ENCODE assay signal across 8 cellular contexts in the genomic region with DNA sequence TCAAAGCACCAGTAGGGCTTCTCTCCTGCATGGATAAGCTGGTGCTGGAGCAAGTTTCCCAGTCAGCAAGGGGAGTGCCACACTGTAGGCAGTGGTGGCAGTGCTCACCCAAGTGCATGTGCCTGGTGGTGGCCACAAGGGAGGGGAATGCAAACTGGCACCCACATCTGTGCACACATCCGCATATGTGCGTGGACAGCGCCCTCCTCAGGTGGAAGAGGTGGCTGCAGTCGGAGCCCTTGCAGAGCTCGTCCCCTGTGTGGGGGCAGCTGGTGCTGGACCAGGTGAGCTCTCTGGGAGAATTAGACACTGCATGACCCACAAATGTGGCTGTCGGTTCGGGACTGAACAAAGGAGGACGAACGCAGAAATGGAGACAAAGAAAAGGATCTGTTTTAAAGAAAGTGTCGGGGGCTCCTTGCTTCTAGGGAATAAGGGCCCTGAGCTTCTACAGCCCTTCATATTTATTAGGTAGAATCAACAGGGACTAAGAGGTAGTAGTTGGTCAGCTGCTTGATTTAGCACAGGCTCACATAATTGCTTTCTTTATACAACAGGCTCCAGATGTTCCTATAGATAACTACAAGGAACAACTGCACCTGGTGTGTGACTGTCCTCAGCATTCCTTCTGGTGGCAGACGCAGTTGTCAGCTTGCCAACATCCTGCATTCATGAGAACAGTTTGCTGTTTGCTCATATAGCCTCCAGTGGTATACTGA. TPM values are rescaled to one million over a fixed set of nuclear protein-coding genes. Genes with fewer than 3 reads are reported as not detected.
DNase-seq lines count a peak whose midpoint lies in the region; ATAC-seq and TF ChIP-seq lines count a peak whose summit lies in the region.

No MANE protein-coding gene starts in this region.

- no peak overlapping the region for H2AFZ ChIP-seq in H9 (ENCODE audit: low read length)
- no peak overlapping the region for H2AFZ ChIP-seq in hepatocyte

- 0 out of 5 replicates have a peak overlapping the region, but pooled peaks of 1 of the 2 experiments have one; percentile 2 for H3K4me3 Mint-ChIP-seq in H9

- H3K9me3 Mint-ChIP-seq in H9, result no peaks in the 10 kb centered on the region; a peak in 1 of 5 replicates

- no peak overlapping the region for H3T11ph ChIP-seq in H9 (ENCODE audit: low read length)

- peaks cover 3% of the 10 kb centered on the region for H3K23me2 ChIP-seq in H9 (ENCODE audit: insufficient read length, low read depth, low read length, poor library complexity, severe bottlenecking)

- ATAC-seq in GM21576 (IDR thresholded peaks at IDR 0.05; ENCODE audit: unreplicated experiment), result no peak

- no peak overlapping the region for H2BK12ac ChIP-seq in H9 (ENCODE audit: insufficient read length, low read depth, low read length)

- H4K20me1 ChIP-seq in H9 (ENCODE audit: control insufficient read depth, insufficient read depth, insufficient read length), result no peaks in the 10 kb centered on the region
- no peaks in the 10 kb centered on the region for H4K20me1 ChIP-seq in hepatocyte (ENCODE audit: insufficient read depth, poor library complexity, severe bottlenecking)

- H3K27me3 Mint-ChIP-seq in H9 (ENCODE audit: low read depth), result peaks cover 5% of the 10 kb centered on the region

- no peaks in the 10 kb centered on the region for H3K79me2 ChIP-seq in H9 (ENCODE audit: insufficient read depth, low read length)
- H3K79me2 ChIP-seq in hepatocyte, result no peaks in the 10 kb centered on the region

- no peak overlapping the region for H2AK5ac ChIP-seq in H9 (ENCODE audit: insufficient read length, low read length)

- H3K36me3 ChIP-seq in hepatocyte (replicated peaks; ENCODE audit: insufficient read depth, low read depth) (no peaks in the 10 kb centered on the region), vagina (no peaks in the 10 kb centered on the region)

- no peak overlapping the region for H2BK5ac ChIP-seq in H9 (ENCODE audit: insufficient read length, low read length)

- H3K4ac ChIP-seq in H9 (ENCODE audit: low read depth, low read length), result no peak overlapping the region

- H3K23ac ChIP-seq in H9 (ENCODE audit: insufficient read length, low read depth, low read length), result no peak overlapping the region

- no CpG with 5 or more reads among the region's 11 CpGs for WGBS in H9 (ENCODE audit: extremely low coverage, insufficient read length, low lambda C conversion rate)
- 50% methylated on average over 11 of the region's 11 CpGs for WGBS in hepatocyte (ENCODE audit: low lambda C conversion rate, missing lambda C conversion rate)

- no peak overlapping the region for H3K4me3 ChIP-seq in hepatocyte
- H3K4me3 ChIP-seq in vagina, result no peak overlapping the region

- no peak overlapping the region for H3K14ac ChIP-seq in H9 (ENCODE audit: insufficient read depth, low read length)

- peaks cover 1 to 6% of the 10 kb centered on the region in 2 experiments for H3K4me1 Mint-ChIP-seq in H9

- no peak overlapping the region for H4K8ac ChIP-seq in H9 (replicated peaks; ENCODE audit: insufficient read length, low read depth, low read length)

- H3K27ac ChIP-seq in H9 (ENCODE audit: insufficient read length, low read depth, low read length) (no peak overlapping the region), hepatocyte (no peak overlapping the region), vagina (no peak overlapping the region)

- no peak overlapping the region for H2BK20ac ChIP-seq in H9 (ENCODE audit: low read depth, low read length, poor library complexity, severe bottlenecking)

- no peak overlapping the region for H3K18ac ChIP-seq in H9 (ENCODE audit: insufficient read length, low read depth, low read length)

- no peaks in the 10 kb centered on the region for H3K27me3 ChIP-seq in H9 (ENCODE audit: insufficient read depth, low read length)
- H3K27me3 ChIP-seq in hepatocyte, result no peaks in the 10 kb centered on the region
- H3K27me3 ChIP-seq in vagina, result no peaks in the 10 kb centered on the region

- peak; percentile 99 for TF ChIP-seq CTCF in H9 (conservative IDR thresholded peaks at IDR 0.05)
- TF ChIP-seq CTCF in hepatocyte (IDR thresholded peaks at IDR 0.05; ENCODE audit: poor library complexity), result peak; percentile 32
- TF ChIP-seq CTCF in vagina (IDR thresholded peaks at IDR 0.05), result peak in 1 of 3 experiments; percentile 7

- H3K4me1 ChIP-seq in H9 (ENCODE audit: insufficient read depth, low read length) (no peaks in the 10 kb centered on the region), hepatocyte (ENCODE audit: insufficient read depth) (no peaks in the 10 kb centered on the region), vagina (peaks cover 5% of the 10 kb centered on the region)

- H3K9me2 ChIP-seq in hepatocyte (replicated peaks; ENCODE audit: insufficient read depth), result no peaks in the 10 kb centered on the region

- H4K91ac ChIP-seq in H9 (ENCODE audit: insufficient read length, low read depth, low read length), result no peak overlapping the region

- H3K36me3 Mint-ChIP-seq in H9 (ENCODE audit: insufficient read depth in 1 of 3, low read depth in 3 of 3), result peaks cover 0 to under 1% (median 0%) of the 10 kb centered on the region in 3 experiments; a peak in 1 of 7 replicates

- H3K9me3 ChIP-seq in H9 (ENCODE audit: control insufficient read depth, low read depth, low read length) (no peaks in the 10 kb centered on the region), hepatocyte (ENCODE audit: low read depth) (no peaks in the 10 kb centered on the region), vagina (no peaks in the 10 kb centered on the region)

- no peak overlapping the region for H3K56ac ChIP-seq in H9 (ENCODE audit: insufficient read length, low read depth, low read length)

- H3K4me2 ChIP-seq in H9 (ENCODE audit: insufficient read depth, insufficient read length, low read length), result no peak overlapping the region
- no peak overlapping the region for H3K4me2 ChIP-seq in hepatocyte

- peak; percentile 13 for DNase-seq in AG08395 (ENCODE audit: low spot score)
- peak; percentile 93 for DNase-seq in H9
- peak; percentile 71 for DNase-seq in RPMI8226
- DNase-seq in activated effector memory CD4-positive, alpha-beta T cell treated with anti-CD3 and anti-CD28 coated beads, Interleukin-2, amount 50 U/mL, for 16 hours, result peak; percentile 89
- DNase-seq in hepatocyte (ENCODE audit: low spot score), result peak; percentile 45
- DNase-seq in stimulated activated CD4-positive, alpha-beta T cell treated with anti-CD3 and anti-CD28 coated beads, Interleukin-4, amount 100 ng/mL, for 48 hours (ENCODE audit: low read depth in 2 of 2), result peak; percentile 78 to 92
- DNase-seq in vagina (ENCODE audit: extremely low spot score in 2 of 2), result no peak

- no peak overlapping the region for H3K9ac ChIP-seq in H9 (ENCODE audit: extremely low read depth, insufficient read length, low read length)

- H3K27ac Mint-ChIP-seq in H9, result no peak overlapping the region

- no peak for TF ChIP-seq POLR2A in vagina (IDR thresholded peaks at IDR 0.05)

- no peaks in the 10 kb centered on the region for H3K79me1 ChIP-seq in H9 (ENCODE audit: insufficient read depth, low read depth, low read length, poor library complexity, severe bottlenecking)

- intact Hi-C loops in vagina (cut with DNase I), result no loop called here

- H2BK120ac ChIP-seq in H9 (ENCODE audit: low read depth, low read length, poor library complexity, severe bottlenecking), result no peak overlapping the region

- H2BK15ac ChIP-seq in H9 (ENCODE audit: low read depth, low read length), result no peak overlapping the region

- no peak overlapping the region for H4K5ac ChIP-seq in H9 (ENCODE audit: insufficient read length, low read depth, low read length)

RNA-seq across cellular contexts. Expression of a gene that starts 5.3 kb away (rescaled TPM):
- total RNA-seq in H9 (2021), result 21.1 and 21.9 TPM in 2 replicates
- 7.1 and 8.0 TPM in 2 replicates for total RNA-seq in hepatocyte
- polyA plus RNA-seq in hepatocyte, result 5.6 and 8.7 TPM in 2 replicates
- 7.6 TPM for total RNA-seq in vagina

RNA-seq across cellular contexts. Expression of a gene that starts 30.0 kb away (rescaled TPM):
- total RNA-seq in H9 (2021) (17.0 and 18.8 TPM in 2 replicates), hepatocyte (10.8 and 11.7 TPM in 2 replicates), vagina (21.6 TPM)
- polyA plus RNA-seq in hepatocyte, result 7.3 and 10.0 TPM in 2 replicates

RNA-seq across cellular contexts. Expression of a gene that starts 35.2 kb away (rescaled TPM):
- total RNA-seq in H9 (2021) (11.6 and 13.6 TPM in 2 replicates), hepatocyte (6.6 and 8.1 TPM in 2 replicates), vagina (60.4 TPM)
- 18.7 and 20.0 TPM in 2 replicates for polyA plus RNA-seq in hepatocyte

RNA-seq across cellular contexts. Expression of a gene that starts 42.7 kb away (rescaled TPM):
- total RNA-seq in H9 (2021) (12.6 and 16.8 TPM in 2 replicates), hepatocyte (18.5 and 22.9 TPM in 2 replicates), vagina (28.7 TPM)
- polyA plus RNA-seq in hepatocyte, result 22.1 and 25.5 TPM in 2 replicates

RNA-seq across cellular contexts. Expression of a gene that starts 44.0 kb away (rescaled TPM):
- 4.3 and 4.5 TPM in 2 replicates for total RNA-seq in H9 (2021)
- total RNA-seq in hepatocyte, result 7.1 and 9.8 TPM in 2 replicates
- 21.0 and 21.3 TPM in 2 replicates for polyA plus RNA-seq in hepatocyte
- total RNA-seq in vagina, result 20.1 TPM

Comparison
In these comparisons a context has a peak if more than half of its experiments do, and no peak if none do; other contexts are left out.
1. DNase-seq: peak in AG08395 (single experiment), H9 (single experiment), RPMI8226 (single experiment), activated effector memory CD4-positive, alpha-beta T cell treated with anti-CD3 and anti-CD28 coated beads, Interleukin-2, amount 50 U/mL, for 16 hours (single experiment), hepatocyte (single experiment) and stimulated activated CD4-positive, alpha-beta T cell treated with anti-CD3 and anti-CD28 coated beads, Interleukin-4, amount 100 ng/mL, for 48 hours (2 of 2); none in vagina (0 of 2).